In the genomic region with DNA sequence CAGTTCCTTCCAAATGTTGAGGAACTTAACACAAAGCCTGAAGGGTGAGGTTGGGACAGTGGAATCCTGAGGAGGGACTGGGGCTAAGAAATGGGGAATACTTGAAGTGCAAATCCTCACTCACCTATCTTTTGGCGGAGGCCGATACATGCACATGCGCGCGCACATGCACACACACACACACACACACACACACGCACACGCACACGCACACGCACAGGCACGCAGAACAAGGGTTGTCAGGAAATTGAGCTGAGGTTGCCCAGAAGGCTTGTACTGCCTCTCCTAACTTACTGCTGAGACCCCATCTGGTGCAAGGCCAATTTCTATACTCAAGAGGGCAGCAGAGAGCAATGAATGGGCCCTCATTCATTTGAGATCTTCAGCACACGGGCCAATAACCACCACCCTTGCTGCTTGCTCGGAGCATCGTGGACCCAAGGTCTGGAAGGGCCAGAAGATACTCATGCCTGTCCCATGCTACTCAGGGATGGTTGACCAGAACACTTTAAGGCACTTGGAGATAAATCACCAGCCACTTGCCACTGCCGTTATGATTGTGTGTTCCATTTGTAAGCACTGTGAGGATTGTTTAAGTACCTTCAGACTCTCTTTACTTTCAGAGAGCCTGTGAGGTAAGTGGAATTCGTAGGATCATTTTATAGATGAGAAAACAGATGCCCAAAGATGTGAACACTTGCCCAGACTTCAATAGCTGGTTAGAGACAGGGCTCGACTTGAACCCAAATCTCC, we compare ENCODE assay signal across 8 cellular contexts. TPM values are rescaled to one million over a fixed set of nuclear protein-coding genes. Genes with fewer than 3 reads are reported as not detected.
DNase-seq lines count a peak whose midpoint lies in the region; FAIRE-seq and TF ChIP-seq lines count a peak whose summit lies in the region.

No MANE protein-coding gene starts in this region.

- no peak overlapping the region for H2BK5ac ChIP-seq in neuronal stem cell (ENCODE audit: low read length)

- H3K4me1 ChIP-seq in GM23248 (ENCODE audit: insufficient read depth) (no peaks in the 10 kb centered on the region), neuronal stem cell (ENCODE audit: control insufficient read depth in 2 of 2, insufficient read depth in 1 of 2, low read depth in 1 of 2, low read length in 2 of 2) (no peaks in the 10 kb centered on the region), suprapubic skin (peaks cover 8% of the 10 kb centered on the region)

- H3K9me3 ChIP-seq in GM23248 (ENCODE audit: low read depth) (no peaks in the 10 kb centered on the region), neuronal stem cell (replicated peaks in 1 of 2; ENCODE audit: control insufficient read depth in 2 of 2, insufficient read depth in 1 of 2, low read depth in 1 of 2, low read length in 2 of 2) (no peaks in the 10 kb centered on the region), suprapubic skin (no peaks in the 10 kb centered on the region)

- no peaks in the 10 kb centered on the region for H3K27me3 Mint-ChIP-seq in activated T-cell treated with anti-CD3 and anti-CD28 coated beads, Interleukin-2, amount 50 U/mL, for 24 hours

- H3F3A ChIP-seq in GM23248 (ENCODE audit: insufficient read depth): no peaks in the 10 kb centered on the region

- peak overlapping the region; percentile 73 for H2AFZ ChIP-seq in GM23248
- peak overlapping the region; percentile 78 for H2AFZ ChIP-seq in neuronal stem cell (ENCODE audit: low read length)

- H3K14ac ChIP-seq in neuronal stem cell (ENCODE audit: low read length): no peak overlapping the region

- H4K20me1 ChIP-seq in GM23248 (ENCODE audit: insufficient read depth): no peaks in the 10 kb centered on the region

- H3K27me3 ChIP-seq in GM23248 (replicated peaks; ENCODE audit: insufficient read depth) (no peaks in the 10 kb centered on the region), neuronal stem cell (ENCODE audit: control insufficient read depth in 3 of 3, insufficient read depth in 3 of 3, low read depth in 1 of 3, low read length in 3 of 3) (peaks cover 0 to 2% (median 0%) of the 10 kb centered on the region in 3 experiments), suprapubic skin (no peaks in the 10 kb centered on the region)

- peak; percentile 52 to 77 for TF ChIP-seq CTCF in suprapubic skin (IDR thresholded peaks at IDR 0.05)

- peaks cover 7% of the 10 kb centered on the region for H3K4me1 Mint-ChIP-seq in activated T-cell treated with anti-CD3 and anti-CD28 coated beads, Interleukin-2, amount 50 U/mL, for 24 hours (ENCODE audit: low read depth)

- no peak for TF ChIP-seq POLR2A in suprapubic skin (IDR thresholded peaks at IDR 0.05)

- no peak overlapping the region for H2BK12ac ChIP-seq in neuronal stem cell (ENCODE audit: low read length)

- no peak overlapping the region for H4K8ac ChIP-seq in neuronal stem cell (ENCODE audit: low read depth, low read length)

- H3K36me3 ChIP-seq in GM23248 (ENCODE audit: low read depth): no peaks in the 10 kb centered on the region
- H3K36me3 ChIP-seq in neuronal stem cell (replicated peaks in 1 of 2; ENCODE audit: control insufficient read depth in 2 of 2, insufficient read depth in 2 of 2, low read length in 2 of 2): no peaks in the 10 kb centered on the region
- no peaks in the 10 kb centered on the region for H3K36me3 ChIP-seq in suprapubic skin

- H3K79me2 ChIP-seq in GM23248 (ENCODE audit: insufficient read depth): no peaks in the 10 kb centered on the region

- no peak overlapping the region for H2BK15ac ChIP-seq in neuronal stem cell (ENCODE audit: low read length)

- no peak overlapping the region for H2BK120ac ChIP-seq in neuronal stem cell (ENCODE audit: low read depth, low read length)

- in situ Hi-C loops in GM23248 (cut with MboI): no loop called here

- H3K4ac ChIP-seq in neuronal stem cell (ENCODE audit: low read length): no peak overlapping the region

- no peak overlapping the region for H3K23ac ChIP-seq in neuronal stem cell (ENCODE audit: low read depth, low read length, poor library complexity)

- no peak overlapping the region for H2AK5ac ChIP-seq in neuronal stem cell (ENCODE audit: low read depth, low read length)

- H3K36me3 Mint-ChIP-seq in activated T-cell treated with anti-CD3 and anti-CD28 coated beads, Interleukin-2, amount 50 U/mL, for 24 hours (ENCODE audit: low read depth): no peaks in the 10 kb centered on the region

- no peaks in the 10 kb centered on the region for H3K79me1 ChIP-seq in neuronal stem cell (ENCODE audit: low read depth, low read length)

- peak; percentile 90 for DNase-seq in ELF-1 (ENCODE audit: low read depth, low spot score)
- peak; percentile 85 for DNase-seq in GM23248
- peak; percentile 85 for DNase-seq in LHCN-M2 (ENCODE audit: low read depth)
- DNase-seq in RCC 7860 (ENCODE audit: low spot score): peak; percentile 55
- DNase-seq in activated T-cell treated with anti-CD3 and anti-CD28 coated beads, Interleukin-2, amount 50 U/mL, for 24 hours: peak; percentile 64
- DNase-seq in fibroblast of peridontal ligament (ENCODE audit: extremely low read depth): peak; percentile 84
- DNase-seq in neuronal stem cell (ENCODE audit: low spot score): peak; percentile 76
- DNase-seq in suprapubic skin (ENCODE audit: low spot score in 2 of 2): no peak

- H3K18ac ChIP-seq in neuronal stem cell (ENCODE audit: low read length): no peak overlapping the region

- H4K91ac ChIP-seq in neuronal stem cell (ENCODE audit: low read depth, low read length, poor library complexity): no peak overlapping the region

- H3K4me3 Mint-ChIP-seq in activated T-cell treated with anti-CD3 and anti-CD28 coated beads, Interleukin-2, amount 50 U/mL, for 24 hours: peak overlapping the region; percentile 28

- H3K4me3 ChIP-seq in GM23248 (no peak overlapping the region), neuronal stem cell (ENCODE audit: low read length in 2 of 2) (no peak overlapping the region), suprapubic skin (no peak overlapping the region)

- WGBS in GM23248 (ENCODE audit: low coverage in 1 of 2, low lambda C conversion rate in 2 of 2, missing lambda C conversion rate in 2 of 2), 2 experiments: 11 to 13% methylated on average over 14 to 16 of the region's 16 CpGs
- no CpG with 5 or more reads among the region's 16 CpGs for WGBS in neuronal stem cell (ENCODE audit: extremely low coverage in 2 of 2, insufficient read length in 2 of 2, insufficient replicate concordance in 1 of 2), 2 donors
- WGBS in suprapubic skin: 16% methylated on average over 16 of the region's 16 CpGs

- no peak for TF ChIP-seq EP300 in suprapubic skin (IDR thresholded peaks at IDR 0.05)

- H3K9ac ChIP-seq in GM23248 (no peak overlapping the region), neuronal stem cell (ENCODE audit: low read depth, low read length, poor library complexity) (no peak overlapping the region)

- peak overlapping the region; percentile 58 for H3K27ac Mint-ChIP-seq in activated T-cell treated with anti-CD3 and anti-CD28 coated beads, Interleukin-2, amount 50 U/mL, for 24 hours

- H3K27ac ChIP-seq in GM23248: no peak overlapping the region
- H3K27ac ChIP-seq in neuronal stem cell (replicated peaks; ENCODE audit: low read length): no peak overlapping the region
- H3K27ac ChIP-seq in suprapubic skin: no peak overlapping the region

- no peaks in the 10 kb centered on the region for H3K9me2 ChIP-seq in GM23248 (ENCODE audit: insufficient read depth)

- no peaks in the 10 kb centered on the region for H3K9me3 Mint-ChIP-seq in activated T-cell treated with anti-CD3 and anti-CD28 coated beads, Interleukin-2, amount 50 U/mL, for 24 hours

- no peak for FAIRE-seq in RCC 7860 (lab: Jason Lieb, UNC)

- H3K4me2 ChIP-seq in GM23248 (ENCODE audit: unreplicated experiment) (peak overlapping the region; percentile 29), neuronal stem cell (ENCODE audit: insufficient read depth, low read length, poor library complexity, severe bottlenecking) (no peak overlapping the region)

RNA-seq across cellular contexts. Expression of a gene that starts 21.5 kb away (rescaled TPM):
- total RNA-seq in GM23248 (2014; rRNA removed; shearing (Covaris generic)): 162 and 249 TPM in 2 replicates
- 595 and 602 TPM in 2 replicates for polyA plus RNA-seq in GM23248 (2016; fragmentation: Nextera tagmentation; extraction: Ambion mirVana)
- total RNA-seq in LHCN-M2 (2014; rRNA removed) (405 and 446 TPM in 2 replicates), suprapubic skin (100 to 1,000 TPM; 473 to 851 (median 620) TPM)
- 654 TPM for polyA plus RNA-seq in LHCN-M2 (2012)
- polyA plus RNA-seq in neuronal stem cell (2013, experiment 1 of 2): 1,368 TPM
- polyA plus RNA-seq in neuronal stem cell (2013, experiment 2 of 2): 1,375 TPM

RNA-seq across cellular contexts. Expression of a gene that starts 45.7 kb away (rescaled TPM):
- total RNA-seq in GM23248 (2014; rRNA removed; shearing (Covaris generic)): 23.6 and 54.3 TPM in 2 replicates
- polyA plus RNA-seq in GM23248 (2016; fragmentation: Nextera tagmentation; extraction: Ambion mirVana): 30.2 and 32.5 TPM in 2 replicates
- total RNA-seq in LHCN-M2 (2014; rRNA removed): 15.5 and 16.4 TPM in 2 replicates
- 6.8 TPM for polyA plus RNA-seq in LHCN-M2 (2012)
- 28.0 TPM for polyA plus RNA-seq in neuronal stem cell (2013, experiment 1 of 2)
- polyA plus RNA-seq in neuronal stem cell (2013, experiment 2 of 2): 30.7 TPM
- total RNA-seq in suprapubic skin: 10 to 100 TPM; 18.8 to 57.9 (median 20.9) TPM

RNA-seq across cellular contexts. Expression of a gene that starts 45.8 kb away (rescaled TPM):
- total RNA-seq in GM23248 (2014; rRNA removed; shearing (Covaris generic)): 12.6 and 26.2 TPM in 2 replicates
- polyA plus RNA-seq in GM23248 (2016; fragmentation: Nextera tagmentation; extraction: Ambion mirVana): 13.0 and 13.9 TPM in 2 replicates
- 28.3 and 31.6 TPM in 2 replicates for total RNA-seq in LHCN-M2 (2014; rRNA removed)
- polyA plus RNA-seq in LHCN-M2 (2012): 6.8 TPM
- polyA plus RNA-seq in neuronal stem cell (2013, experiment 1 of 2): 10.4 TPM
- polyA plus RNA-seq in neuronal stem cell (2013, experiment 2 of 2): 10.0 TPM
- total RNA-seq in suprapubic skin: 10 to 100 TPM; 31.4 to 67.8 (median 47.8) TPM

Comparison
In these comparisons a context has a peak if more than half of its experiments do, and no peak if none do; other contexts are left out.
1. DNase-seq: peak in ELF-1 (single experiment), GM23248 (single experiment), LHCN-M2 (single experiment), RCC 7860 (single experiment), activated T-cell treated with anti-CD3 and anti-CD28 coated beads, Interleukin-2, amount 50 U/mL, for 24 hours (single experiment), fibroblast of peridontal ligament (single experiment) and neuronal stem cell (single experiment); none in suprapubic skin (0 of 2).